ENCODE assay signal across 22 cellular contexts in the genomic region with DNA sequence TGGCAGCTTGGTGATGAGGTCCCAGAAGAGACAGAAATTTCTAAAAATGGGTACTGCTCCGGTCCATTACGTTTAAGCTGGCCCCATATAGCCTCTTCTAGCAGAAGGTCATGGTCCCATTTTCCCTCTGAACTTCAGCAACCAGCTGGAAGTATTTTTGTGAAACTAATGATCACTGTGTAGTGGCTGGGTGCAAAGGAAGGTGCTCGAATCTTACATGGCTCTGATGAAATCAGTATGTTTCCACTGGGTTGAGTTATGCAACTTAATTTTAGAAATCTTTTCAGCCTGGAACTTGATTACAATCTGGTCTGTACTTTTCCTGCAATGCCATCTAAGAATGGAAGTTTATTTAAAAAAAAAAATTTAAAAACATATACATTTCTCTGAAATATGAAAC.
"Had no signal": no experiment of that assay in that cellular context is flagged by ENCODE, and none has a peak within 500 bp of the region (broad histone marks: within the 10 kb centered on the region; RNA-seq: fewer than 3 reads in every experiment).

No MANE protein-coding gene starts in this region.

- H3K36me3 ChIP-seq: cardiac muscle cell, neural progenitor cell had no signal

- H3K4me3 ChIP-seq: ascending aorta, cardiac muscle cell, heart right ventricle, lower lobe of right lung, neural progenitor cell, right atrium auricular region, upper lobe of left lung, vagina had no signal

- ATAC-seq: activated CD4-positive, CD25-positive, alpha-beta regulatory T cell treated with anti-CD3 and anti-CD28 coated beads, Interleukin-2, amount 50 U/mL, for 24 hours; activated naive CD8-positive, alpha-beta T cell treated with anti-CD3 and anti-CD28 coated beads, Interleukin-2, amount 50 U/mL, for 24 hours; activated T-cell treated with anti-CD3 and anti-CD28 coated beads, Interleukin-2, amount 50 U/mL, for 4 hours; heart right ventricle; lower lobe of right lung; natural killer cell; stimulated activated naive CD8-positive, alpha-beta T cell treated with anti-CD3 and anti-CD28 coated beads, Interleukin-15, Interleukin-2, amounts not matched to agents 100 U/mL and 50 U/mL, for 24 hours had no signal

- H3K36me3 Mint-ChIP-seq: natural killer cell had no signal

- H3K4me1 Mint-ChIP-seq: activated CD4-positive, alpha-beta memory T cell treated with anti-CD3 and anti-CD28 coated beads, Interleukin-2, amount 10 ng/mL, durations not matched to agents 7 days and 5 days had no signal

- H3K27ac ChIP-seq: lower lobe of right lung, neural progenitor cell, upper lobe of left lung, vagina had no signal

- DNase-seq: activated CD4-positive, alpha-beta memory T cell treated with anti-CD3 and anti-CD28 coated beads, Interleukin-2, amount 10 ng/mL, durations not matched to agents 7 days and 5 days; activated CD4-positive, alpha-beta T cell treated with anti-CD3 and anti-CD28 coated beads, Interleukin-2, amount 10 ng/mL, durations not matched to agents 7 days and 5 days; activated naive CD8-positive, alpha-beta T cell treated with anti-CD3 and anti-CD28 coated beads, Interleukin-2, amount 50 U/mL, for 24 hours; activated T-cell treated with anti-CD3 and anti-CD28 coated beads, Interleukin-2, amount 50 U/mL, for 4 hours; foreskin fibroblast; heart right ventricle; lower lobe of right lung; mesendoderm; natural killer cell; stimulated activated CD4-positive, alpha-beta T cell treated with anti-CD3 and anti-CD28 coated beads, Interleukin-15, amount 100 ng/mL, for 24 hours; stimulated activated naive CD8-positive, alpha-beta T cell treated with anti-CD3 and anti-CD28 coated beads, Interleukin-15, Interleukin-2, amounts not matched to agents 100 U/mL and 50 U/mL, for 24 hours; T-helper 1 cell; upper lobe of left lung had no signal

- H3K9me3 ChIP-seq: ascending aorta, lower lobe of right lung, right atrium auricular region, upper lobe of left lung, vagina had no signal

- H3K27ac Mint-ChIP-seq: activated CD4-positive, alpha-beta memory T cell treated with anti-CD3 and anti-CD28 coated beads, Interleukin-2, amount 10 ng/mL, durations not matched to agents 7 days and 5 days; activated CD4-positive, alpha-beta T cell treated with anti-CD3 and anti-CD28 coated beads, Interleukin-2, amount 10 ng/mL, durations not matched to agents 7 days and 5 days; activated naive CD4-positive, alpha-beta T cell treated with anti-CD3 and anti-CD28 coated beads, Interleukin-2, amount 50 U/mL, for 24 hours; activated naive CD8-positive, alpha-beta T cell treated with anti-CD3 and anti-CD28 coated beads, Interleukin-2, amount 50 U/mL, for 24 hours; activated T-helper 2 cell treated with anti-CD3 and anti-CD28 coated beads, Interferon-gamma antibody, Interleukin-2, Interleukin-4, amounts not matched to agents 10 μg/mL and 5 μg/mL and 100 μg/mL, durations not matched to agents 14 hours and 24 hours and 36 hours; natural killer cell had no signal

- H3K4me3 Mint-ChIP-seq: activated CD4-positive, alpha-beta memory T cell treated with anti-CD3 and anti-CD28 coated beads, Interleukin-2, amount 10 ng/mL, durations not matched to agents 7 days and 5 days; activated CD4-positive, alpha-beta T cell treated with anti-CD3 and anti-CD28 coated beads, Interleukin-2, amount 10 ng/mL, durations not matched to agents 7 days and 5 days; activated naive CD4-positive, alpha-beta T cell treated with anti-CD3 and anti-CD28 coated beads, Interleukin-2, amount 50 U/mL, for 24 hours; activated naive CD8-positive, alpha-beta T cell treated with anti-CD3 and anti-CD28 coated beads, Interleukin-2, amount 50 U/mL, for 24 hours; activated T-cell treated with anti-CD3 and anti-CD28 coated beads, Interleukin-2, amount 50 U/mL, for 4 hours; brain; natural killer cell; neural progenitor cell had no signal

- H3K4me1 ChIP-seq: lower lobe of right lung had no signal

- H3K27me3 Mint-ChIP-seq: activated CD4-positive, alpha-beta memory T cell treated with anti-CD3 and anti-CD28 coated beads, Interleukin-2, amount 10 ng/mL, durations not matched to agents 7 days and 5 days; activated CD4-positive, alpha-beta T cell treated with anti-CD3 and anti-CD28 coated beads, Interleukin-2, amount 10 ng/mL, durations not matched to agents 7 days and 5 days; activated naive CD4-positive, alpha-beta T cell treated with anti-CD3 and anti-CD28 coated beads, Interleukin-2, amount 50 U/mL, for 24 hours; activated naive CD8-positive, alpha-beta T cell treated with anti-CD3 and anti-CD28 coated beads, Interleukin-2, amount 50 U/mL, for 24 hours; brain had no signal

- H3K27me3 ChIP-seq: ascending aorta, cardiac muscle cell, heart right ventricle, neural progenitor cell, right atrium auricular region, upper lobe of left lung, vagina had no signal
